Comparison of ENCODE assay signal across 1 cellular context in the genomic region with DNA sequence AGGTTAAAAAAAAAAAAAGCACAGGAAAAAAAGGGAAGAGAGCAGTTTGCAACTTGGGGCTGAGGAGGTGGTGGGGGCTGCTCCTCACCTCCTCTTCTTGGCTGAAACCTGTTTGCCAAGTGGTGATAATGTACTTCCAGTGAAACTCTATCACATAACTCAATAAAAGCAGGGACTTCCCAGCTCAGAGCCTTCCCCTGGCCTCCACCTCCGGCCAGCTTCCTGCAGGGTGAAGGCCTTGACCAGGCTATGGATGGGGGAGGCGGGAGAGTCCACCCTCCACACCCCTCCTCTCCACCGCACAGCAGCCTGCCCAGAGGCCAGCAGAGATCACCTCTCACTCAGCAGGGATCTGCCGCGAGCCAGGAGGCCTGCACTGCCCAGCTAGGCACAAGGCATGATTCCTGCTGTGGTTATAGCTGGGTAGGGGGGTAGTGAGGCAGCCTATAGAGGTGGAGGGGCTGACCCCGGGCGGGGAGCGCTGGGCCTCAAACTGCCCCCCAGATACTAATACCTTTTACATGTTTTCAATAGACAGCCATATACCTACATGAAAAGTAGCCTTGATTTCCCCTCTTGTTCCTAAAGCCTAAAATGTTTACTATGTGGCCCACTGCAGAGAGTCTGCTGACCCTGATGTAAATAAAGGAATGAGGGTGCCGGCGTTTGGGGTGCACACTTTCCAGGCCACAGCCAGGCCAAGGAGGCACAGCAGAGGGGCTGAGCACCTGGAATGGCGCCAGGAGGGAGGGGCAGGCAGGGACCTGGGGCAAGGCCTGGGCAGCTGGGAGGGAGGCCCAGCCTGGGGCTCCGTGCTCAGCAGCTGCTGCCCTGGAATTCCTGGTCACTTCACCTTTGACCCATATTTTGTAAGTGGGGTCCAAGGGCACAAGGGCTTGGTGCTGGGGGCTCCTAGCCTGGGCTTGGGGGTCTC.
TF ChIP-seq lines count a peak whose summit lies in the region.

No MANE protein-coding gene starts in this region.

TF ChIP-seq in HepG2, 621 proteins besides CTCF, POLR2A, EP300 and RAD21 (continued from another document and continues in another):
- TF ChIP-seq AHDC1 (CRISPR knock-in tag; IDR thresholded peaks at IDR 0.05; ENCODE audit: borderline replicate concordance) (no peak), ZNF362 (CRISPR knock-in tag; IDR thresholded peaks at IDR 0.05; ENCODE audit: borderline replicate concordance) (no peak), PLSCR1 (CRISPR knock-in tag; IDR thresholded peaks at IDR 0.05; ENCODE audit: borderline replicate concordance) (no peak), ZNF329 (CRISPR knock-in tag; IDR thresholded peaks at IDR 0.05; ENCODE audit: low read depth) (0 out of 2 replicates have a peak, but pooled peaks have one; percentile 54), JDP2 (CRISPR knock-in tag; IDR thresholded peaks at IDR 0.05; ENCODE audit: borderline replicate concordance) (no peak), DR1 (CRISPR knock-in tag; IDR thresholded peaks at IDR 0.05) (no peak), ZBED4 (CRISPR knock-in tag; IDR thresholded peaks at IDR 0.05; ENCODE audit: borderline replicate concordance) (no peak), ZNF773 (CRISPR knock-in tag; IDR thresholded peaks at IDR 0.05; ENCODE audit: borderline replicate concordance) (no peak), ZNF597 (CRISPR knock-in tag; IDR thresholded peaks at IDR 0.05) (no peak), ZNF335 (CRISPR knock-in tag; IDR thresholded peaks at IDR 0.05) (no peak), HNF4A (CRISPR knock-in tag; IDR thresholded peaks at IDR 0.05) (peak; percentile 82), POLR2AphosphoS5 (IDR thresholded peaks at IDR 0.05; ENCODE audit: low read depth, low read length) (peak; percentile 47; the same call in 1 of the 2 replicates), RXRA (CRISPR knock-in tag; IDR thresholded peaks at IDR 0.05) (peak; percentile 82), FOXK1 (CRISPR knock-in tag; IDR thresholded peaks at IDR 0.05; ENCODE audit: borderline replicate concordance, low read depth) (no peak), ZNF546 (CRISPR knock-in tag; conservative IDR thresholded peaks at IDR 0.05) (no peak), CENPBD1 (CRISPR knock-in tag; IDR thresholded peaks at IDR 0.05; ENCODE audit: borderline replicate concordance, low read depth) (no peak), STAG1 (CRISPR knock-in tag; IDR thresholded peaks at IDR 0.05) (peak; percentile 37), ZNF766 (CRISPR knock-in tag; IDR thresholded peaks at IDR 0.05; ENCODE audit: borderline replicate concordance) (no peak), GATAD1 (CRISPR knock-in tag; IDR thresholded peaks at IDR 0.05) (no peak; the same call in 1 of the 2 replicates), ATF2 (CRISPR knock-in tag; IDR thresholded peaks at IDR 0.05) (no peak; the same call in 1 of the 2 replicates), THAP11 (CRISPR knock-in tag; IDR thresholded peaks at IDR 0.05) (peak; percentile 29), IKZF5 (CRISPR knock-in tag; IDR thresholded peaks at IDR 0.05) (peak; percentile 67), FOXM1 (CRISPR knock-in tag; IDR thresholded peaks at IDR 0.05) (no peak), POGZ (CRISPR knock-in tag; IDR thresholded peaks at IDR 0.05) (peak; percentile 58; the same call in 1 of the 2 replicates), HOXD1 (CRISPR knock-in tag; IDR thresholded peaks at IDR 0.05) (no peak), RFX1 (IDR thresholded peaks at IDR 0.05) (no peak), DMTF1 (CRISPR knock-in tag; IDR thresholded peaks at IDR 0.05) (no peak), CCDC6 (CRISPR knock-in tag; IDR thresholded peaks at IDR 0.05) (peak; percentile 82; the same call in 1 of the 2 replicates), ETV5 (CRISPR knock-in tag; IDR thresholded peaks at IDR 0.05; ENCODE audit: borderline replicate concordance) (peak; percentile 90), NCOA2 (CRISPR knock-in tag; IDR thresholded peaks at IDR 0.05) (peak; percentile 60), ZNF777 (CRISPR knock-in tag; IDR thresholded peaks at IDR 0.05) (no peak), STAT5B (CRISPR knock-in tag; IDR thresholded peaks at IDR 0.05) (no peak), ZNF780A (CRISPR knock-in tag; IDR thresholded peaks at IDR 0.05) (no peak), DRAP1 (CRISPR knock-in tag; IDR thresholded peaks at IDR 0.05) (peak; percentile 33; the same call in 1 of the 2 replicates)
